In the genomic region with DNA sequence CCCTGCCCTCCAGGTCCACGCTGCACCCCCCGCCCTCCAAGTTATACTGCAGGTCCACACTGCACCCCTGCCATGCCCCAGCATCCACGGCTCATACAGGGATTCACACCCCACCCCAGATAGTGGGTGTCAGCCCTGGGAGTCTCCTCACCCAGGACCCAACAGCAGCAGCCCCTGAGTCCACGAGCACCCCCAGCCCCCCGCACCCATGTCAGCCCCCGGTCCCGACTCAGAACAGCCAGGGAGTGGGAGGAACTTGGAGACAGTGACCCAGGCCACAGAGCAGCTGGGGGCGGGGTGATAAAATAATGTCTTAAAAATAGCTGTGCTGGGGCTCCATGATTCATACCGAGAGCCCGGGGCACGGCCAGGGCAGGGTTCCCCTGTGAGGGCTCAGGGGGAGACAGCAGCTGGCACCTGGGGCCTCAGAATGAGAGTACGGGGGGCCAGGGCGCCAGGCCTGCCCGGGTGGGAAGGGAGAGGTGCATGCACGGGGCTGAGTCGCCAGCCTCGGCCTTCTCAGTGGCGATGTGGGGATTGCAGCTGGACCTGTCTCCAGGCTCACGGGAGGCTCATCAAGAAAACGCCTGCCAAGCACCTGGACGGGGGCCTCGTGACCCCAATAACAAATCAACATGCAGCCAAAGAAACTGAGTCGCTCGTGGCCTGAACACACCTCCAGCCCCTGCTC, we compare ENCODE assay signal across 9 cellular contexts. TPM values are rescaled to one million over a fixed set of nuclear protein-coding genes. Genes with fewer than 3 reads are reported as not detected.
A peak's percentile ranks its signal among the peaks of the same experiment; 100 is the strongest.
DNase-seq lines count a peak whose midpoint lies in the region; ATAC-seq and TF ChIP-seq lines count a peak whose summit lies in the region.
"Had no signal": no experiment of that assay in that cellular context is flagged by ENCODE, and none has a peak within 500 bp of the region (broad histone marks: within the 10 kb centered on the region; RNA-seq: fewer than 3 reads in every experiment).

No MANE protein-coding gene starts in this region.

- CTCF ChIA-PET in mammary epithelial cell (lab: Charles Lee; ENCODE audit: low non-redundant PET), result no interaction called here

- no peaks in the 10 kb centered on the region for H3K36me3 Mint-ChIP-seq in osteocyte (ENCODE audit: unreplicated experiment)

- DNase-seq in GDM1 (lab: John Stamatoyannopoulos, UW) (peak; percentile 17), MG63 (peak; percentile 47), osteocyte (ENCODE audit: extremely low spot score, unreplicated experiment) (peak; percentile 80), foreskin fibroblast (no peak), mammary epithelial cell (no peak), NCI-H1436 (lab: John Stamatoyannopoulos, UW) (no peak)
- peak; percentile 60 for DNase-seq in activated T-helper 9 cell treated with anti-CD3 and anti-CD28 coated beads, Interleukin-2, amount 50 U/mL, for 16 hours (ENCODE audit: low read depth)

- H3K9ac ChIP-seq in mammary epithelial cell (ENCODE audit: insufficient read depth, low read length), result no peak overlapping the region

- intact Hi-C loops in mammary epithelial cell (cut with micrococcal nuclease), result no loop called here

- H3K9me3 ChIP-seq in MG63 (no peaks in the 10 kb centered on the region), mammary epithelial cell (replicated peaks; ENCODE audit: insufficient read depth, low read length) (no peaks in the 10 kb centered on the region)

- no peaks in the 10 kb centered on the region for H3K27me3 Mint-ChIP-seq in osteocyte (ENCODE audit: unreplicated experiment)

- no peak overlapping the region for H3K4me3 Mint-ChIP-seq in osteocyte (ENCODE audit: unreplicated experiment)

- in situ Hi-C loops in mammary epithelial cell (cut with MboI; ENCODE audit: low sequenced_read_pairs in 2 of 2), result no loop called here

- dilution Hi-C loops in mammary epithelial cell (cut with HindIII; ENCODE audit: low sequenced_read_pairs), result no loop called here

- H2AFZ ChIP-seq in mammary epithelial cell (ENCODE audit: low read depth, low read length), result no peak overlapping the region

- no peaks in the 10 kb centered on the region for H3K79me2 ChIP-seq in mammary epithelial cell (ENCODE audit: insufficient read depth, low read length)

- TF ChIP-seq CTCF in osteocyte (IDR thresholded peaks at IDR 0.05) (no peak), foreskin fibroblast (IDR thresholded peaks at IDR 0.05; ENCODE audit: low read depth, low read length) (no peak), mammary epithelial cell (conservative IDR thresholded peaks at IDR 0.05 in 1 of 2, IDR thresholded peaks at IDR 0.05 in 1 of 2; ENCODE audit: extremely low read depth in 1 of 2, insufficient read depth in 1 of 2, low read depth in 1 of 2, low read length in 2 of 2) (no peak)

- BruUV-seq in mammary epithelial cell (replicated peaks; lab: Mats Ljungman, UMichigan), result no TSS peak

- peak; percentile 43 for ATAC-seq in GM21526 (IDR thresholded peaks at IDR 0.05; ENCODE audit: low FRiP score, unreplicated experiment)

- no peaks in the 10 kb centered on the region for H3K27me3 ChIP-seq in MG63
- H3K27me3 ChIP-seq in mammary epithelial cell (ENCODE audit: insufficient read depth, low read length), result no peaks in the 10 kb centered on the region

- no peak overlapping the region for H3K4me2 ChIP-seq in mammary epithelial cell (ENCODE audit: insufficient read depth, low read depth, low read length)

- no peak overlapping the region for H3K27ac Mint-ChIP-seq in osteocyte (ENCODE audit: unreplicated experiment)

- H3K36me3 ChIP-seq in MG63 (no peaks in the 10 kb centered on the region), mammary epithelial cell (ENCODE audit: insufficient read depth, low read length) (no peaks in the 10 kb centered on the region)

- 50% methylated on average over 11 of the region's 24 CpGs for WGBS in mammary epithelial cell (ENCODE audit: low coverage, missing lambda C conversion rate)

- H3K9me3 Mint-ChIP-seq in osteocyte (ENCODE audit: unreplicated experiment), result no peaks in the 10 kb centered on the region

- H3K4me3 ChIP-seq in MG63 (no peak overlapping the region), foreskin fibroblast (ENCODE audit: low read depth in 1 of 2, low read length in 2 of 2) (no peak overlapping the region), mammary epithelial cell (replicated peaks in 1 of 3; ENCODE audit: insufficient read depth in 1 of 3, low read depth in 2 of 3, low read length in 3 of 3) (no peak overlapping the region)

- H3K4me1 Mint-ChIP-seq in osteocyte (ENCODE audit: unreplicated experiment), result peaks cover 11% of the 10 kb centered on the region

- no peak overlapping the region for H3K27ac ChIP-seq in mammary epithelial cell (ENCODE audit: insufficient read depth, low read depth, low read length)

- H3K4me1 ChIP-seq in mammary epithelial cell (ENCODE audit: insufficient read depth, low read length), result peaks cover 5% of the 10 kb centered on the region

- no peaks in the 10 kb centered on the region for H4K20me1 ChIP-seq in mammary epithelial cell (ENCODE audit: insufficient read depth, low read length)

RNA-seq across cellular contexts. Expression of gene ADAP1, which starts 29.8 kb away (rescaled TPM):
- 7.6 and 9.6 TPM in 2 replicates for total RNA-seq in MG63 (2014; rRNA removed; shearing (Covaris generic); ENCODE audit: low replicate concordance)
- 5.8 and 7.0 TPM in 2 replicates for total RNA-seq in osteocyte
- total RNA-seq in mammary epithelial cell, result 10 to 100 TPM; 11.0 to 21.4 TPM
- polyA plus RNA-seq in mammary epithelial cell, result 9.3 TPM
- 31.4 TPM for polyA minus RNA-seq in mammary epithelial cell

RNA-seq across cellular contexts. Expression of gene GET4, which starts 48.3 kb away (rescaled TPM):
- 58.2 and 58.9 TPM in 2 replicates for total RNA-seq in MG63 (2014; rRNA removed; shearing (Covaris generic); ENCODE audit: low replicate concordance)
- 33.7 and 36.4 TPM in 2 replicates for total RNA-seq in osteocyte
- total RNA-seq in mammary epithelial cell, result 10 to 100 TPM; 26.0 to 40.8 TPM
- 28.5 TPM for polyA plus RNA-seq in mammary epithelial cell
- 24.8 TPM for polyA minus RNA-seq in mammary epithelial cell

RNA-seq across cellular contexts. Expression of gene COX19, which starts 50.7 kb away (rescaled TPM):
- total RNA-seq in MG63 (2014; rRNA removed; shearing (Covaris generic); ENCODE audit: low replicate concordance), result 4.4 and 10.1 TPM in 2 replicates
- total RNA-seq in osteocyte, result 11.2 and 11.4 TPM in 2 replicates
- 10 to 100 TPM; 11.2 to 15.9 TPM for total RNA-seq in mammary epithelial cell
- 4.5 TPM for polyA plus RNA-seq in mammary epithelial cell
- 1.9 TPM for polyA minus RNA-seq in mammary epithelial cell

RNA-seq across cellular contexts. Expression of gene CYP2W1, which starts 58.3 kb away (rescaled TPM):
- total RNA-seq in MG63 (2014; rRNA removed; shearing (Covaris generic); ENCODE audit: low replicate concordance), result not detected in 2 replicates
- not detected in 2 replicates for total RNA-seq in osteocyte
- total RNA-seq in mammary epithelial cell, result not detected
- not detected for polyA plus RNA-seq in mammary epithelial cell
- not detected for polyA minus RNA-seq in mammary epithelial cell
- total RNA-seq: subcutaneous adipose tissue had no signal

Comparison
In these comparisons a context has a peak if more than half of its experiments do, and no peak if none do; other contexts are left out.
1. DNase-seq: peak in GDM1 (single experiment), MG63 (single experiment), activated T-helper 9 cell treated with anti-CD3 and anti-CD28 coated beads, Interleukin-2, amount 50 U/mL, for 16 hours (single experiment) and osteocyte (single experiment); none in foreskin fibroblast (0 of 2), mammary epithelial cell (single experiment) and NCI-H1436 (single experiment).